22 cellular contexts compared by ENCODE assay signal in genomic region chr14:58628381-58628780, GRCh38.
"Had no signal": no experiment of that assay in that cellular context is flagged by ENCODE, and none has a peak within 500 bp of the region (broad histone marks: within the 10 kb centered on the region; RNA-seq: fewer than 3 reads in every experiment).

No MANE protein-coding gene starts in this region.

- H3K9me3 Mint-ChIP-seq: activated B cell treated with CpG ODN at 0.5 μM for 24 hours; activated CD4-positive, alpha-beta memory T cell treated with anti-CD3 and anti-CD28 coated beads for 36 hours; activated T-helper 1 cell treated with anti-CD3 and anti-CD28 coated beads, Interleukin-12 subunit alpha, Interleukin-12 subunit beta, Interleukin-2, Interleukin-4 antibody, amounts not matched to agents 30 ng/mL and 10 ng/mL and 1 ng/mL, durations not matched to agents 14 hours and 24 hours and 36 hours; endodermal cell; naive B cell; stimulated activated memory B cell treated with anti-CD40 and anti-IgM and Interleukin-4, amounts not matched to agents 10 μg/mL and 1 μg/mL and 100 μg/mL, for 72 hours; T-cell had no signal

- H3K4me3 ChIP-seq: dorsolateral prefrontal cortex, hepatocyte, left lung, mucosa of descending colon, ovary, spleen had no signal

- H3K27me3 ChIP-seq: dorsolateral prefrontal cortex, ovary, spleen had no signal

- H3K79me2 ChIP-seq: hepatocyte had no signal

- H3K4me2 ChIP-seq: hepatocyte had no signal

- H3K27ac Mint-ChIP-seq: activated B cell treated with CpG ODN at 0.5 μM for 24 hours; activated CD4-positive, alpha-beta memory T cell treated with anti-CD3 and anti-CD28 coated beads for 36 hours; activated naive CD8-positive, alpha-beta T cell; activated T-helper 1 cell treated with anti-CD3 and anti-CD28 coated beads, Interleukin-12 subunit alpha, Interleukin-12 subunit beta, Interleukin-2, Interleukin-4 antibody, amounts not matched to agents 30 ng/mL and 10 ng/mL and 1 ng/mL, durations not matched to agents 14 hours and 24 hours and 36 hours; endodermal cell; stimulated activated memory B cell treated with anti-CD40 and anti-IgM and Interleukin-4, amounts not matched to agents 10 μg/mL and 1 μg/mL and 100 μg/mL, for 72 hours; T-cell had no signal

- DNase-seq: activated B cell treated with CpG ODN at 0.5 μM for 24 hours; activated CD4-positive, alpha-beta memory T cell treated with anti-CD3 and anti-CD28 coated beads for 36 hours; activated CD4-positive, alpha-beta T cell treated with anti-CD3 and anti-CD28 coated beads for 4 hours; activated gamma-delta T cell treated with Interleukin-2 at 50 U/mL for 16 hours; activated T-cell treated with anti-CD3 and anti-CD28 coated beads for 4 hours; dorsolateral prefrontal cortex; endodermal cell; foreskin fibroblast; kidney; left lung; mucosa of descending colon; naive B cell; ovary; spleen; stimulated activated CD4-positive, alpha-beta T cell treated with anti-CD3 and anti-CD28 coated beads, Interleukin-4, amount 100 ng/mL, for 4 hours; T-cell had no signal

- H3K27me3 Mint-ChIP-seq: naive B cell; stimulated activated memory B cell treated with anti-CD40 and anti-IgM and Interleukin-4, amounts not matched to agents 10 μg/mL and 1 μg/mL and 100 μg/mL, for 72 hours had no signal

- ATAC-seq: left lung; mucosa of descending colon; sciatic nerve; stimulated activated memory B cell treated with anti-CD40 and anti-IgM and Interleukin-4, amounts not matched to agents 10 μg/mL and 1 μg/mL and 100 μg/mL, for 72 hours; T-cell had no signal

- H3K36me3 ChIP-seq: left lung, ovary, spleen had no signal

- H3K4me1 ChIP-seq: left lung, spleen had no signal

- H3K4me3 Mint-ChIP-seq: activated B cell treated with CpG ODN at 0.5 μM for 24 hours; activated CD4-positive, alpha-beta memory T cell treated with anti-CD3 and anti-CD28 coated beads for 36 hours; activated naive CD8-positive, alpha-beta T cell; activated T-helper 1 cell treated with anti-CD3 and anti-CD28 coated beads, Interleukin-12 subunit alpha, Interleukin-12 subunit beta, Interleukin-2, Interleukin-4 antibody, amounts not matched to agents 30 ng/mL and 10 ng/mL and 1 ng/mL, durations not matched to agents 14 hours and 24 hours and 36 hours; endodermal cell; naive B cell; stimulated activated memory B cell treated with anti-CD40 and anti-IgM and Interleukin-4, amounts not matched to agents 10 μg/mL and 1 μg/mL and 100 μg/mL, for 72 hours; T-cell had no signal

- H3K36me3 Mint-ChIP-seq: activated CD4-positive, alpha-beta memory T cell treated with anti-CD3 and anti-CD28 coated beads for 36 hours; activated naive CD8-positive, alpha-beta T cell; naive B cell; stimulated activated memory B cell treated with anti-CD40 and anti-IgM and Interleukin-4, amounts not matched to agents 10 μg/mL and 1 μg/mL and 100 μg/mL, for 72 hours; T-cell had no signal

- H2AFZ ChIP-seq: hepatocyte had no signal

- H3K27ac ChIP-seq: dorsolateral prefrontal cortex, epithelial cell of prostate, hepatocyte, left lung, ovary, spleen had no signal

- H3K9me3 ChIP-seq: left lung, mucosa of descending colon, ovary, spleen had no signal

- H3K4me1 Mint-ChIP-seq: activated B cell treated with CpG ODN at 0.5 μM for 24 hours; stimulated activated memory B cell treated with anti-CD40 and anti-IgM and Interleukin-4, amounts not matched to agents 10 μg/mL and 1 μg/mL and 100 μg/mL, for 72 hours had no signal
